23 cellular contexts compared by ENCODE assay signal in genomic region chr12:121830588-121831265, GRCh38. TPM values are rescaled to one million over a fixed set of nuclear protein-coding genes. Genes with fewer than 3 reads are reported as not detected.
"Had no signal": no experiment of that assay in that cellular context is flagged by ENCODE, and none has a peak within 500 bp of the region (broad histone marks: within the 10 kb centered on the region; RNA-seq: fewer than 3 reads in every experiment).

No MANE protein-coding gene starts in this region.

- H3K27ac ChIP-seq: adrenal gland, breast epithelium, gastrocnemius medialis, thyroid gland, WERI-Rb-1 had no signal

- H3K4me1 ChIP-seq: adrenal gland, breast epithelium, gastrocnemius medialis, thyroid gland had no signal

- H3K4me3 ChIP-seq: adrenal gland, breast epithelium, gastrocnemius medialis, left lung, thyroid gland had no signal

- H3K27me3 ChIP-seq: adrenal gland, breast epithelium, gastrocnemius medialis, left lung, thyroid gland had no signal

- H3K27me3 Mint-ChIP-seq: progenitor cell of endocrine pancreas had no signal

- H3K9me3 Mint-ChIP-seq: activated naive CD4-positive, alpha-beta T cell treated with anti-CD3 and anti-CD28 coated beads, Interleukin-2, amount 50 U/mL, for 72 hours; nephron had no signal

- H3K4me3 Mint-ChIP-seq: nephron had no signal

- DNase-seq: activated CD4-positive, alpha-beta T cell treated with anti-CD3 and anti-CD28 coated beads for 1 hour; activated CD8-positive, alpha-beta memory T cell treated with anti-CD3 and anti-CD28 coated beads for 24 hours; activated CD8-positive, alpha-beta memory T cell treated with anti-CD3 and anti-CD28 coated beads, Interleukin-2, amount 50 U/mL, for 48 hours; activated gamma-delta T cell; activated T-cell treated with anti-CD3 and anti-CD28 coated beads, Interleukin-2, amount 50 U/mL, for 48 hours; adrenal gland; cerebellar nuclear complex; cortex of kidney; gastrocnemius medialis; head of caudate nucleus; left lung; midbrain; stimulated activated CD4-positive, alpha-beta T cell treated with anti-CD3 and anti-CD28 coated beads, Interleukin-2, amount 100 ng/mL, for 24 hours; T-helper 2 cell; thyroid gland; WERI-Rb-1 had no signal

- H3K4me1 Mint-ChIP-seq: nephron had no signal

- H3K27ac Mint-ChIP-seq: nephron had no signal

- H3K9me3 ChIP-seq: adrenal gland, breast epithelium, gastrocnemius medialis, left lung, thyroid gland had no signal

RNA-seq across cellular contexts. Expression of gene HPD, which starts 27.9 kb away (rescaled TPM):
- total RNA-seq: astrocyte, lung microvascular endothelial cell, progenitor cell of endocrine pancreas, urinary bladder had no signal
